ENCODE assay signal across 1 cellular context in genomic region chr1:6427445-6428390, GRCh38.
TF ChIP-seq lines count a peak whose summit lies in the region.

No MANE protein-coding gene starts in this region.

TF ChIP-seq in H1, 55 proteins besides CTCF, POLR2A, EP300 and RAD21:
- TF ChIP-seq RBBP5 (IDR thresholded peaks at IDR 0.05; ENCODE audit: borderline replicate concordance, low read depth, low read length): no peak
- TF ChIP-seq NRF1 (IDR thresholded peaks at IDR 0.05; ENCODE audit: low read depth, low read length): no peak
- TF ChIP-seq, protein P1, sequence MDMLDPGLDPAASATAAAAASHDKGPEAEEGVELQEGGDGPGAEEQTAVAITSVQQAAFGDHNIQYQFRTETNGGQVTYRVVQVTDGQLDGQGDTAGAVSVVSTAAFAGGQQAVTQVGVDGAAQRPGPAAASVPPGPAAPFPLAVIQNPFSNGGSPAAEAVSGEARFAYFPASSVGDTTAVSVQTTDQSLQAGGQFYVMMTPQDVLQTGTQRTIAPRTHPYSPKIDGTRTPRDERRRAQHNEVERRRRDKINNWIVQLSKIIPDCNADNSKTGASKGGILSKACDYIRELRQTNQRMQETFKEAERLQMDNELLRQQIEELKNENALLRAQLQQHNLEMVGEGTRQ (IDR thresholded peaks at IDR 0.05; ENCODE audit: low read length): no peak
- TF ChIP-seq SUZ12 (IDR thresholded peaks at IDR 0.05; ENCODE audit: low read length): no peak
- TF ChIP-seq SAP30 (IDR thresholded peaks at IDR 0.05; ENCODE audit: insufficient read depth, insufficient replicate concordance, low read length): no peak
- TF ChIP-seq EZH2 (IDR thresholded peaks at IDR 0.05; ENCODE audit: low read depth, low read length, severe bottlenecking): no peak
- TF ChIP-seq NANOG (IDR thresholded peaks at IDR 0.05; ENCODE audit: insufficient read depth, low read depth, low read length, poor library complexity, severe bottlenecking): no peak
- no peak for TF ChIP-seq JUND (IDR thresholded peaks at IDR 0.05; ENCODE audit: low read length)
- TF ChIP-seq FOSL1 (IDR thresholded peaks at IDR 0.05; ENCODE audit: insufficient read depth, low read depth, low read length): no peak
- no peak for TF ChIP-seq RNF2 (IDR thresholded peaks at IDR 0.05; ENCODE audit: borderline replicate concordance, low read depth, low read length, missing control alignments, poor library complexity, severe bottlenecking)
- TF ChIP-seq TAF1 (IDR thresholded peaks at IDR 0.05; ENCODE audit: low read depth, low read length): no peak
- no peak for TF ChIP-seq TAF7 (optimal IDR thresholded peaks at IDR 0.05; ENCODE audit: borderline replicate concordance, low read depth, low read length)
